In the genomic region with DNA sequence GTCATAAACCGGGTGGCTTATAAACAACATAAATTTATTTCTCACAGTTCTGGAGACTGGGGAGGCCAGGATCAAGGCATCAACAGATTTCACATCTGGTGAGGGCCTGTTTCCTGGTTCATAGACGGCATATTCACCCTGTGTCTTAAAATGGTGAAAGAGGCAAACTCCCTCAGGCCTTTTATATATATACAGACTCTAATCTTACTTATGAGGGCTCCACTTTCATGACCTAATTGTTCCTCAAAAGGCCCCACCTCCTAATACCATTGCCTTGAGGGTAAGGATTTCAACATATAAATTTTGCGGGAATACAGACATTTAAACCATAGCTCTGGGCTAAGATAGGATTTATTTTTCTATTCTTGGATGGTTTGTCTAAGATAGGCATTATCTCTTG, we compare ENCODE assay signal across 22 cellular contexts.
"Had no signal": no experiment of that assay in that cellular context is flagged by ENCODE, and none has a peak within 500 bp of the region (broad histone marks: within the 10 kb centered on the region; RNA-seq: fewer than 3 reads in every experiment).

No MANE protein-coding gene starts in this region.

- H3K9ac ChIP-seq: neural progenitor cell had no signal

- H3K4me3 ChIP-seq: breast epithelium, left lung, lung, neural progenitor cell, tibial nerve had no signal

- H3K9me3 ChIP-seq: breast epithelium, left lung, tibial nerve had no signal

- H3K4me1 Mint-ChIP-seq: central memory CD8-positive, alpha-beta T cell; natural killer cell; neural progenitor cell; T-helper 17 cell had no signal

- H3K27ac ChIP-seq: breast epithelium, foreskin keratinocyte, left lung, neural progenitor cell, tibial nerve, WERI-Rb-1 had no signal

- H3K27ac Mint-ChIP-seq: natural killer cell, neural progenitor cell, T-helper 17 cell had no signal

- H3K4me1 ChIP-seq: breast epithelium, foreskin keratinocyte, left lung, neural progenitor cell, tibial nerve had no signal

- DNase-seq: activated CD4-positive, alpha-beta T cell treated with anti-CD3 and anti-CD28 coated beads for 48 hours; activated CD4-positive, alpha-beta T cell treated with anti-CD3 and anti-CD28 coated beads, Interleukin-2, amount 50 U/mL, for 48 hours; activated CD8-positive, alpha-beta memory T cell treated with anti-CD3 and anti-CD28 coated beads for 24 hours; activated gamma-delta T cell treated with Interleukin-2 at 50 U/mL for 16 hours; activated naive CD4-positive, alpha-beta T cell treated with anti-CD3 and anti-CD28 coated beads, Interleukin-2, amount 50 U/mL, for 16 hours; effector CD8-positive, alpha-beta T cell; left lung; mesendoderm; natural killer cell; right cardiac atrium; stimulated activated CD4-positive, alpha-beta T cell treated with anti-CD3 and anti-CD28 coated beads, Interleukin-2, amount 100 ng/mL, for 48 hours; stimulated activated naive CD4-positive, alpha-beta T cell treated with Interleukin-2 at 50 U/mL for 16 hours; T-helper 17 cell; T1000; WERI-Rb-1 had no signal

- H2AFZ ChIP-seq: neural progenitor cell had no signal

- H3K36me3 Mint-ChIP-seq: natural killer cell, neural progenitor cell had no signal

- H3K4me2 ChIP-seq: neural progenitor cell had no signal

- H3K9me3 Mint-ChIP-seq: neural progenitor cell had no signal

- H3K27me3 Mint-ChIP-seq: central memory CD8-positive, alpha-beta T cell; T-helper 17 cell had no signal

- H3K27me3 ChIP-seq: breast epithelium, foreskin keratinocyte, left lung, neural progenitor cell, tibial nerve had no signal

- ATAC-seq: activated CD4-positive, CD25-positive, alpha-beta regulatory T cell treated with anti-CD3 and anti-CD28 coated beads, Interleukin-2, amount 50 U/mL, for 24 hours; natural killer cell; right cardiac atrium; T-helper 17 cell had no signal

- H3K36me3 ChIP-seq: breast epithelium, left lung, neural progenitor cell, tibial nerve, WERI-Rb-1 had no signal

- H3K4me3 Mint-ChIP-seq: central memory CD8-positive, alpha-beta T cell; natural killer cell; neural progenitor cell; T-helper 17 cell had no signal
